8 cellular contexts compared by ENCODE assay signal in genomic region chr18:10926565-10927194, GRCh38.
DNase-seq lines count a peak whose midpoint lies in the region; ATAC-seq and TF ChIP-seq lines count a peak whose summit lies in the region.

No MANE protein-coding gene starts in this region.

- H3K4me1 Mint-ChIP-seq in progenitor cell of endocrine pancreas (ENCODE audit: low read depth), result peaks cover 3% of the 10 kb centered on the region
- H3K4me1 Mint-ChIP-seq in effector memory CD8-positive, alpha-beta T cell (ENCODE audit: low read depth in 2 of 2), result no peaks in the 10 kb centered on the region

- no peak for TF ChIP-seq CTCF in heart right ventricle (IDR thresholded peaks at IDR 0.05)
- no peak for TF ChIP-seq CTCF in cardiac fibroblast (IDR thresholded peaks at IDR 0.05; ENCODE audit: low read depth, low read length)
- no peak for TF ChIP-seq CTCF in progenitor cell of endocrine pancreas (IDR thresholded peaks at IDR 0.05; ENCODE audit: unreplicated experiment)

- DNase-seq in heart right ventricle (peak in 1 of 2 donors; percentile 12), cardiac septum (ENCODE audit: low spot score) (no peak), cardiac fibroblast (ENCODE audit: low read depth in 2 of 2) (peak; percentile 54 to 76), progenitor cell of endocrine pancreas (ENCODE audit: low spot score, unreplicated experiment) (no peak)
- DNase-seq in activated effector memory CD4-positive, alpha-beta T cell treated with anti-CD3 and anti-CD28 coated beads, Interleukin-2, amount 50 U/mL, for 16 hours, result no peak
- DNase-seq in effector memory CD8-positive, alpha-beta T cell, result no peak
- no peak for DNase-seq in activated T-cell treated with anti-CD3 and anti-CD28 coated beads, Interleukin-2, amount 50 U/mL, for 48 hours

- H3K27ac Mint-ChIP-seq in progenitor cell of endocrine pancreas, result no peak overlapping the region
- no peak overlapping the region for H3K27ac Mint-ChIP-seq in effector memory CD8-positive, alpha-beta T cell

- WGBS in heart right ventricle, 2 donors, result 42 to 50% methylated on average over 14 of the region's 14 CpGs
- 74 to 90% methylated on average over 10 to 11 of the region's 14 CpGs for WGBS in mesodermal cell (ENCODE audit: insufficient coverage in 2 of 2), 2 experiments

- no peaks in the 10 kb centered on the region for H3K36me3 Mint-ChIP-seq in progenitor cell of endocrine pancreas (ENCODE audit: insufficient read depth)
- H3K36me3 Mint-ChIP-seq in effector memory CD8-positive, alpha-beta T cell (ENCODE audit: insufficient read depth), result no peaks in the 10 kb centered on the region

- H3K36me3 ChIP-seq in heart right ventricle (no peaks in the 10 kb centered on the region), mesodermal cell (ENCODE audit: control insufficient read depth, insufficient read depth, low read length) (no peaks in the 10 kb centered on the region)

- H3K9me3 Mint-ChIP-seq in progenitor cell of endocrine pancreas (ENCODE audit: low read depth), result no peaks in the 10 kb centered on the region
- peaks cover 0 to 4% of the 10 kb centered on the region in 2 donors for H3K9me3 Mint-ChIP-seq in effector memory CD8-positive, alpha-beta T cell

- peaks cover 12% of the 10 kb centered on the region for H3K27me3 Mint-ChIP-seq in progenitor cell of endocrine pancreas
- H3K27me3 Mint-ChIP-seq in effector memory CD8-positive, alpha-beta T cell, result peaks cover 0 to 7% of the 10 kb centered on the region in 2 donors

- intact Hi-C loops in heart right ventricle (cut with DNase I) (no loop called here), cardiac septum (cut with DNase I) (no loop called here)

- H3K4me3 ChIP-seq in heart right ventricle (peak overlapping the region in 3 of 10 donors; percentile 13 to 23 (median 21)), cardiac fibroblast (replicated peaks in 1 of 2; ENCODE audit: low read depth in 2 of 2, low read length in 2 of 2) (peak overlapping the region in 1 of 2 donors; percentile 27), mesodermal cell (ENCODE audit: extremely low read depth, insufficient read depth, low read length, poor library complexity, severe bottlenecking) (no peak overlapping the region)

- H3K9me3 ChIP-seq in heart right ventricle, result no peaks in the 10 kb centered on the region
- no peaks in the 10 kb centered on the region for H3K9me3 ChIP-seq in mesodermal cell (ENCODE audit: control insufficient read depth, low read length)

- ATAC-seq in heart right ventricle, result peak in 5 of 8 donors; percentile 30 to 52 (median 37)
- ATAC-seq in effector memory CD8-positive, alpha-beta T cell (replicated peaks), result no peak

- H3K4me1 ChIP-seq in heart right ventricle (peaks cover 0 to 20% (median 10%) of the 10 kb centered on the region in 9 donors), mesodermal cell (ENCODE audit: control insufficient read depth, insufficient read depth, low read length, poor library complexity, severe bottlenecking) (peaks cover 17% of the 10 kb centered on the region)

- no peak overlapping the region for H3K4me3 Mint-ChIP-seq in progenitor cell of endocrine pancreas (ENCODE audit: low read depth)
- no peak overlapping the region for H3K4me3 Mint-ChIP-seq in effector memory CD8-positive, alpha-beta T cell

- no peaks in the 10 kb centered on the region for H3K27me3 ChIP-seq in heart right ventricle

- peak overlapping the region in 7 of 10 donors; percentile 23 to 64 (median 55) for H3K27ac ChIP-seq in heart right ventricle
- H3K27ac ChIP-seq in mesodermal cell (ENCODE audit: low read depth, low read length, severe bottlenecking), result peak overlapping the region; percentile 65

Comparison
In these comparisons a context has a peak if more than half of its experiments do, and no peak if none do; other contexts are left out.
1. DNase-seq: peak in cardiac fibroblast (2 of 2); none in cardiac septum (single experiment), activated effector memory CD4-positive, alpha-beta T cell treated with anti-CD3 and anti-CD28 coated beads, Interleukin-2, amount 50 U/mL, for 16 hours (single experiment), progenitor cell of endocrine pancreas (single experiment), effector memory CD8-positive, alpha-beta T cell (0 of 3) and activated T-cell treated with anti-CD3 and anti-CD28 coated beads, Interleukin-2, amount 50 U/mL, for 48 hours (0 of 2).